In genomic region chr10:25725917-25726716, GRCh38 we compare ENCODE assay signal across 8 cellular contexts.
DNase-seq lines count a peak whose midpoint lies in the region; ATAC-seq, FAIRE-seq and TF ChIP-seq lines count a peak whose summit lies in the region.

No MANE protein-coding gene starts in this region.

- H3K4me2 ChIP-seq in MM.1S (ENCODE audit: low read depth, low read length) (no peak overlapping the region), neural cell (ENCODE audit: low read length) (no peak overlapping the region)

- H3K9me3 Mint-ChIP-seq in natural killer cell = no peaks in the 10 kb centered on the region
- H3K9me3 Mint-ChIP-seq in natural killer cell treated with Interleukin-12 subunit alpha and Interleukin-12 subunit beta and Interleukin-15 and Interleukin-18, amount 100 ng/mL, for 72 hours = no peaks in the 10 kb centered on the region

- H3F3A ChIP-seq in MM.1S (ENCODE audit: insufficient read depth, low read length) (no peaks in the 10 kb centered on the region), neural cell (ENCODE audit: insufficient read depth, low read length, poor library complexity, severe bottlenecking) (no peaks in the 10 kb centered on the region)

- H3K36me3 Mint-ChIP-seq in natural killer cell = no peaks in the 10 kb centered on the region
- no peaks in the 10 kb centered on the region for H3K36me3 Mint-ChIP-seq in natural killer cell treated with Interleukin-12 subunit alpha and Interleukin-12 subunit beta and Interleukin-15 and Interleukin-18, amount 100 ng/mL, for 72 hours

- H4K20me1 ChIP-seq in MM.1S (ENCODE audit: insufficient read depth, low read length) = no peaks in the 10 kb centered on the region
- no peaks in the 10 kb centered on the region for H4K20me1 ChIP-seq in neural cell (ENCODE audit: insufficient read depth)

- ATAC-seq in natural killer cell (peak in 1 of 3 donors; percentile 45), GM21737 (IDR thresholded peaks at IDR 0.05; ENCODE audit: unreplicated experiment) (no peak)
- ATAC-seq in natural killer cell treated with Interleukin-12 subunit alpha and Interleukin-12 subunit beta and Interleukin-15 and Interleukin-18, amount 100 ng/mL, for 72 hours = no peak

- H3K9me2 ChIP-seq in MM.1S (replicated peaks; ENCODE audit: insufficient read depth, low read length) = no peaks in the 10 kb centered on the region
- H3K9me2 ChIP-seq in neural cell (ENCODE audit: insufficient read depth, low read length) = no peaks in the 10 kb centered on the region

- no peaks in the 10 kb centered on the region for H3K27me3 ChIP-seq in MM.1S (replicated peaks; ENCODE audit: insufficient read depth, low read length)
- H3K27me3 ChIP-seq in neural cell (ENCODE audit: insufficient read depth, low read depth, low read length) = no peaks in the 10 kb centered on the region

- no peak for TF ChIP-seq EP300 in neural cell (conservative IDR thresholded peaks at IDR 0.05; ENCODE audit: poor library complexity, severe bottlenecking)

- intact Hi-C loops in natural killer cell (cut with micrococcal nuclease) = no loop called here

- peak; percentile 55 for FAIRE-seq in H54 (lab: Jason Lieb, UNC)

- H3K9ac ChIP-seq in MM.1S (ENCODE audit: low read length) (no peak overlapping the region), neural cell (ENCODE audit: low read length) (no peak overlapping the region)

- H3K4me1 ChIP-seq in MM.1S (ENCODE audit: low read length) = no peaks in the 10 kb centered on the region

- H3K9me3 ChIP-seq in MM.1S (replicated peaks; ENCODE audit: insufficient read depth, low read length) (no peaks in the 10 kb centered on the region), neural cell (ENCODE audit: low read length) (no peaks in the 10 kb centered on the region)

- H3K4me3 Mint-ChIP-seq in natural killer cell = no peak overlapping the region
- H3K4me3 Mint-ChIP-seq in natural killer cell treated with Interleukin-12 subunit alpha and Interleukin-12 subunit beta and Interleukin-15 and Interleukin-18, amount 100 ng/mL, for 72 hours = no peak overlapping the region

- TF ChIP-seq CTCF in natural killer cell (IDR thresholded peaks at IDR 0.05) = peak; percentile 58
- peak; percentile 77 for TF ChIP-seq CTCF in MM.1S (IDR thresholded peaks at IDR 0.05; ENCODE audit: low read length)
- peak; percentile 86 for TF ChIP-seq CTCF in epithelial cell of proximal tubule (conservative IDR thresholded peaks at IDR 0.05; ENCODE audit: low read depth, low read length)
- TF ChIP-seq CTCF in neural cell (IDR thresholded peaks at IDR 0.05; ENCODE audit: poor library complexity, severe bottlenecking) = peak; percentile 91

- H3K79me2 ChIP-seq in MM.1S (ENCODE audit: low read length) = no peaks in the 10 kb centered on the region
- H3K79me2 ChIP-seq in neural cell (replicated peaks; ENCODE audit: insufficient read depth, low read length) = no peaks in the 10 kb centered on the region

- peaks cover 0 to 8% of the 10 kb centered on the region in 2 donors for H3K4me1 Mint-ChIP-seq in natural killer cell
- peaks cover 0 to 2% of the 10 kb centered on the region in 2 donors for H3K4me1 Mint-ChIP-seq in natural killer cell treated with Interleukin-12 subunit alpha and Interleukin-12 subunit beta and Interleukin-15 and Interleukin-18, amount 100 ng/mL, for 72 hours (ENCODE audit: low read depth in 2 of 2)

- H3K36me3 ChIP-seq in MM.1S (replicated peaks; ENCODE audit: insufficient read depth, low read length) (no peaks in the 10 kb centered on the region), neural cell (ENCODE audit: insufficient read depth, low read length) (no peaks in the 10 kb centered on the region)

- H3K27me3 Mint-ChIP-seq in natural killer cell (ENCODE audit: low read depth in 2 of 2) = no peaks in the 10 kb centered on the region
- peaks cover 11 to 25% of the 10 kb centered on the region in 2 donors for H3K27me3 Mint-ChIP-seq in natural killer cell treated with Interleukin-12 subunit alpha and Interleukin-12 subunit beta and Interleukin-15 and Interleukin-18, amount 100 ng/mL, for 72 hours

- no peak overlapping the region for H3K27ac ChIP-seq in MM.1S (ENCODE audit: low read length)
- H3K27ac ChIP-seq in neural cell (ENCODE audit: low read length) = no peak overlapping the region

- TF ChIP-seq RAD21 in neural cell (conservative IDR thresholded peaks at IDR 0.05) = peak; percentile 95

- no peak overlapping the region for H2AFZ ChIP-seq in MM.1S (ENCODE audit: low read length)
- H2AFZ ChIP-seq in neural cell (ENCODE audit: low read depth, low read length) = no peak overlapping the region

- DNase-seq in natural killer cell (no peak), H54 (ENCODE audit: insufficient read length, low spot score) (peak; percentile 30), MM.1S (peak; percentile 68), RPMI8226 (peak; percentile 61), epithelial cell of proximal tubule (ENCODE audit: low read depth) (peak; percentile 58)
- DNase-seq in natural killer cell treated with Interleukin-12 subunit alpha and Interleukin-12 subunit beta and Interleukin-15 and Interleukin-18, amount 100 ng/mL, for 72 hours (ENCODE audit: low spot score) = no peak

- no peak for TF ChIP-seq POLR2A in H54 (IDR thresholded peaks at IDR 0.05; ENCODE audit: low read depth, low read length)

- H3K4me3 ChIP-seq in MM.1S (ENCODE audit: low read length) (no peak overlapping the region), epithelial cell of proximal tubule (ENCODE audit: low read depth, low read length) (no peak overlapping the region), neural cell (ENCODE audit: low read length) (no peak overlapping the region)

- no peak overlapping the region for H3K27ac Mint-ChIP-seq in natural killer cell
- H3K27ac Mint-ChIP-seq in natural killer cell treated with Interleukin-12 subunit alpha and Interleukin-12 subunit beta and Interleukin-15 and Interleukin-18, amount 100 ng/mL, for 72 hours = no peak overlapping the region

TF ChIP-seq in neural cell, 6 proteins besides CTCF, POLR2A, EP300 and RAD21:
- no peak for TF ChIP-seq TAF1 (IDR thresholded peaks at IDR 0.05; ENCODE audit: low read depth)
- TF ChIP-seq SMC3 (conservative IDR thresholded peaks at IDR 0.05; ENCODE audit: poor library complexity) = peak; percentile 93

Comparison
In these comparisons a context has a peak if more than half of its experiments do, and no peak if none do; other contexts are left out.
1. DNase-seq: peak in H54 (single experiment), MM.1S (single experiment), RPMI8226 (single experiment) and epithelial cell of proximal tubule (single experiment); none in natural killer cell (single experiment) and natural killer cell treated with Interleukin-12 subunit alpha and Interleukin-12 subunit beta and Interleukin-15 and Interleukin-18, amount 100 ng/mL, for 72 hours (single experiment).
2. Peak in every context shown above with its lines, with median percentiles within 50 percentile points of each other: CTCF ChIP-seq.